ENCODE assay signal across 9 cellular contexts in genomic region chr12:32400866-32401265, GRCh38. TPM values are rescaled to one million over a fixed set of nuclear protein-coding genes. Genes with fewer than 3 reads are reported as not detected.
DNase-seq lines count a peak whose midpoint lies in the region; ATAC-seq, FAIRE-seq and TF ChIP-seq lines count a peak whose summit lies in the region.
"Had no signal": no experiment of that assay in that cellular context is flagged by ENCODE, and none has a peak within 500 bp of the region (broad histone marks: within the 10 kb centered on the region; RNA-seq: fewer than 3 reads in every experiment).

No MANE protein-coding gene starts in this region.

- H3K9me3 ChIP-seq in body of pancreas, result no peaks in the 10 kb centered on the region
- no peaks in the 10 kb centered on the region for H3K9me3 ChIP-seq in kidney (ENCODE audit: control insufficient read depth in 1 of 2, low read length in 2 of 2)
- no peaks in the 10 kb centered on the region for H3K9me3 ChIP-seq in smooth muscle cell (replicated peaks; ENCODE audit: low read depth)

- peak; percentile 52 for DNase-seq in LoVo (ENCODE audit: low spot score)
- no peak for DNase-seq in body of pancreas
- no peak for DNase-seq in kidney
- DNase-seq in smooth muscle cell (lab: John Stamatoyannopoulos, UW; ENCODE audit: unreplicated experiment), result no peak
- DNase-seq in activated gamma-delta T cell (lab: John Stamatoyannopoulos, UW), result no peak
- DNase-seq in activated CD8-positive, alpha-beta memory T cell treated with anti-CD3 and anti-CD28 coated beads for 24 hours, result no peak
- DNase-seq in omental fat pad (ENCODE audit: low spot score), result no peak
- DNase-seq in cerebellar cortex (ENCODE audit: low spot score), result no peak
- DNase-seq: activated T-cell treated with anti-CD3 and anti-CD28 coated beads, Interleukin-2, amount 50 U/mL, for 48 hours had no signal

- 5 to 13% methylated on average over 2 of the region's 2 CpGs for WGBS in body of pancreas, 2 donors
- WGBS in smooth muscle cell (ENCODE audit: low lambda C conversion rate), result 29% methylated on average over 2 of the region's 2 CpGs

- peak overlapping the region; percentile 86 for H3K4me2 ChIP-seq in smooth muscle cell

- FAIRE-seq in kidney (lab: Jason Lieb, UNC), result no peak

- no peaks in the 10 kb centered on the region for H3K36me3 ChIP-seq in body of pancreas (replicated peaks in 1 of 2; ENCODE audit: insufficient read depth in 1 of 2, low read depth in 2 of 2)
- no peaks in the 10 kb centered on the region for H3K36me3 ChIP-seq in kidney (ENCODE audit: control insufficient read depth in 1 of 2, insufficient read depth in 2 of 2, low read length in 2 of 2)
- H3K36me3 ChIP-seq in smooth muscle cell (ENCODE audit: low read depth), result no peaks in the 10 kb centered on the region

- H3K4me3 ChIP-seq in body of pancreas (peak overlapping the region in 1 of 2 donors; percentile 77), kidney (ENCODE audit: low read length in 2 of 2) (peak overlapping the region; percentile 67 to 86), smooth muscle cell (peak overlapping the region; percentile 63)

- intact Hi-C loops in body of pancreas (cut with DNase I), result no loop called here
- intact Hi-C loops in kidney (cut with DNase I), result no loop called here

- peaks cover 10% of the 10 kb centered on the region for H3K79me2 ChIP-seq in smooth muscle cell (ENCODE audit: low read depth)

- H3K4me1 ChIP-seq in body of pancreas, result peaks cover 33% of the 10 kb centered on the region
- peaks cover 0 to 4% of the 10 kb centered on the region in 2 donors for H3K4me1 ChIP-seq in kidney (ENCODE audit: control insufficient read depth in 1 of 2, insufficient read depth in 1 of 2, low read depth in 1 of 2, low read length in 2 of 2)
- no peaks in the 10 kb centered on the region for H3K4me1 ChIP-seq in smooth muscle cell (ENCODE audit: low read depth)

- no peaks in the 10 kb centered on the region for H4K20me1 ChIP-seq in smooth muscle cell (ENCODE audit: low read depth)

- H2AFZ ChIP-seq in smooth muscle cell (ENCODE audit: low read depth), result no peak overlapping the region

- no peaks in the 10 kb centered on the region for H3F3A ChIP-seq in smooth muscle cell (ENCODE audit: low read depth)

- H3K27me3 ChIP-seq in body of pancreas, result no peaks in the 10 kb centered on the region
- peaks cover 17% of the 10 kb centered on the region for H3K27me3 ChIP-seq in smooth muscle cell (ENCODE audit: low read depth)

- peak overlapping the region; percentile 37 to 89 for H3K9ac ChIP-seq in kidney (ENCODE audit: low read length in 2 of 2)
- no peak overlapping the region for H3K9ac ChIP-seq in smooth muscle cell (ENCODE audit: low read depth)

- ATAC-seq in body of pancreas, result no peak
- ATAC-seq in omental fat pad (ENCODE audit: low FRiP score), result no peak

- TF ChIP-seq CTCF in body of pancreas (IDR thresholded peaks at IDR 0.05) (no peak), kidney (IDR thresholded peaks at IDR 0.05; ENCODE audit: borderline replicate concordance, extremely low read depth, insufficient read depth) (no peak), smooth muscle cell (IDR thresholded peaks at IDR 0.05; ENCODE audit: borderline replicate concordance, insufficient read depth, poor library complexity, severe bottlenecking) (no peak), omental fat pad (IDR thresholded peaks at IDR 0.05) (no peak)

- no peak for TF ChIP-seq POLR2A in body of pancreas (IDR thresholded peaks at IDR 0.05)

- H3K27ac ChIP-seq in body of pancreas, result peak overlapping the region in 3 of 4 donors; percentile 96 to 97 (median 96)
- peak overlapping the region; percentile 89 to 91 for H3K27ac ChIP-seq in kidney (ENCODE audit: low read depth in 2 of 2, low read length in 2 of 2)
- H3K27ac ChIP-seq in smooth muscle cell (ENCODE audit: low read depth), result peak overlapping the region; percentile 8

RNA-seq across cellular contexts. Expression of gene FGD4, which starts 1.5 kb away (rescaled TPM):
- total RNA-seq in body of pancreas (10 to 100 TPM; 36.3 to 54.4 TPM), kidney (55.5 TPM), smooth muscle cell (4.5 and 5.8 TPM in 2 replicates), omental fat pad (100 to 1,000 TPM in 1 of 4 donors, 10 to 100 TPM in 3; 43.1 to 111 (median 51.5) TPM)
- polyA plus RNA-seq in kidney (ENCODE audit: insufficient read depth, low read depth, low replicate concordance) (4.9 TPM), smooth muscle cell (0.42 and 1.5 TPM in 2 replicates)

Comparison
In these comparisons a context has a peak if more than half of its experiments do, and no peak if none do; other contexts are left out.
1. H3K27ac ChIP-seq: peak in every context shown above with its lines; median percentile 96 in body of pancreas; 90 in kidney; 8 in smooth muscle cell.